ENCODE assay signal across 27 cellular contexts in genomic region chr1:175040324-175040910, GRCh38. TPM values are rescaled to one million over a fixed set of nuclear protein-coding genes. Genes with fewer than 3 reads are reported as not detected.
"Had no signal": no experiment of that assay in that cellular context is flagged by ENCODE, and none has a peak within 500 bp of the region (broad histone marks: within the 10 kb centered on the region; RNA-seq: fewer than 3 reads in every experiment).

No MANE protein-coding gene starts in this region.

- H3K36me3 Mint-ChIP-seq: immature natural killer cell; naive thymus-derived CD8-positive, alpha-beta T cell; stimulated activated effector memory CD8-positive, alpha-beta T cell treated with anti-CD3 and anti-CD28 coated beads, Interleukin-12 subunit alpha, Interleukin-12 subunit beta, amount 100 ng/mL, for 72 hours; type B pancreatic cell had no signal

- DNase-seq: hypothalamus; immature natural killer cell; kidney; left colon; left lung; lower lobe of right lung; mesenchymal stem cell; naive thymus-derived CD8-positive, alpha-beta T cell; nucleus accumbens; pancreas; posterior cingulate gyrus; retina; right cardiac atrium; sigmoid colon; small intestine; spleen; stimulated activated CD4-positive, alpha-beta T cell treated with anti-CD3 and anti-CD28 coated beads, Interleukin-4, amount 100 ng/mL, for 24 hours; stimulated activated naive CD4-positive, alpha-beta T cell treated with Interleukin-2 at 50 U/mL for 16 hours; stimulated activated naive CD8-positive, alpha-beta T cell treated with anti-CD3 and anti-CD28 coated beads, Interleukin-15, amount 100 ng/mL, for 72 hours; substantia nigra; uterus had no signal

- H3K9me3 Mint-ChIP-seq: immature natural killer cell; naive thymus-derived CD8-positive, alpha-beta T cell; stimulated activated effector memory CD8-positive, alpha-beta T cell treated with anti-CD3 and anti-CD28 coated beads, Interleukin-12 subunit alpha, Interleukin-12 subunit beta, amount 100 ng/mL, for 72 hours; stimulated activated naive CD8-positive, alpha-beta T cell treated with anti-CD3 and anti-CD28 coated beads, Interleukin-15, amount 100 ng/mL, for 72 hours; type B pancreatic cell had no signal

- H3K27me3 Mint-ChIP-seq: stimulated activated naive CD8-positive, alpha-beta T cell treated with anti-CD3 and anti-CD28 coated beads, Interleukin-15, amount 100 ng/mL, for 72 hours; type B pancreatic cell had no signal

- H3K27ac Mint-ChIP-seq: immature natural killer cell; naive thymus-derived CD8-positive, alpha-beta T cell; nephron; stimulated activated effector memory CD8-positive, alpha-beta T cell treated with anti-CD3 and anti-CD28 coated beads, Interleukin-12 subunit alpha, Interleukin-12 subunit beta, amount 100 ng/mL, for 72 hours; type B pancreatic cell had no signal

- H3K4me3 Mint-ChIP-seq: immature natural killer cell; naive thymus-derived CD8-positive, alpha-beta T cell; nephron; neural crest cell; stimulated activated effector memory CD8-positive, alpha-beta T cell treated with anti-CD3 and anti-CD28 coated beads, Interleukin-12 subunit alpha, Interleukin-12 subunit beta, amount 100 ng/mL, for 72 hours; stimulated activated naive CD8-positive, alpha-beta T cell treated with anti-CD3 and anti-CD28 coated beads, Interleukin-15, amount 100 ng/mL, for 72 hours; type B pancreatic cell had no signal

- H3K4me1 Mint-ChIP-seq: immature natural killer cell; nephron; stimulated activated effector memory CD8-positive, alpha-beta T cell treated with anti-CD3 and anti-CD28 coated beads, Interleukin-12 subunit alpha, Interleukin-12 subunit beta, amount 100 ng/mL, for 72 hours; stimulated activated naive CD8-positive, alpha-beta T cell treated with anti-CD3 and anti-CD28 coated beads, Interleukin-15, amount 100 ng/mL, for 72 hours had no signal

RNA-seq across cellular contexts. Expression of gene TNN, which starts 27.2 kb away (rescaled TPM):
- total RNA-seq: kidney; mammary epithelial cell; naive thymus-derived CD8-positive, alpha-beta T cell; ureter had no signal
